1 cellular context compared by ENCODE assay signal in genomic region chr14:68363401-68363800, GRCh38.
TF ChIP-seq lines count a peak whose summit lies in the region.

No MANE protein-coding gene starts in this region.

TF ChIP-seq in GM12878, 131 proteins besides CTCF, POLR2A, EP300 and RAD21 (continued from another document):
- TF ChIP-seq SKIL (IDR thresholded peaks at IDR 0.05; ENCODE audit: low read depth, poor library complexity, severe bottlenecking) (no peak), SUPT20H (IDR thresholded peaks at IDR 0.05; ENCODE audit: borderline replicate concordance, control insufficient read depth, low read depth, low read length) (no peak)
